ENCODE assay signal across 30 cellular contexts in genomic region chr12:71605034-71605433, GRCh38. TPM values are rescaled to one million over a fixed set of nuclear protein-coding genes. Genes with fewer than 3 reads are reported as not detected.
A peak's percentile ranks its signal among the peaks of the same experiment; 100 is the strongest.
DNase-seq lines count a peak whose midpoint lies in the region; ATAC-seq, FAIRE-seq and TF ChIP-seq lines count a peak whose summit lies in the region.
"Had no signal": no experiment of that assay in that cellular context is flagged by ENCODE, and none has a peak within 500 bp of the region (broad histone marks: within the 10 kb centered on the region; RNA-seq: fewer than 3 reads in every experiment).

No MANE protein-coding gene starts in this region.

- no peak overlapping the region for H2AFZ ChIP-seq in K562 (ENCODE audit: low read depth, low read length)

- WGBS in K562 (ENCODE audit: insufficient coverage, low coverage, missing lambda C conversion rate) = 79% methylated on average over 3 of the region's 3 CpGs
- WGBS in heart right ventricle, 2 donors = 91 to 92% methylated on average over 3 of the region's 3 CpGs

- TF ChIP-seq EP300 in K562 (IDR thresholded peaks at IDR 0.05; ENCODE audit: low read length) = no peak

- no peaks in the 10 kb centered on the region for H3K9me3 ChIP-seq in K562 (replicated peaks; ENCODE audit: control insufficient read depth, insufficient read depth, low read depth, low read length)
- H3K9me3 ChIP-seq in heart right ventricle = peaks cover 0 to 2% (median 0%) of the 10 kb centered on the region in 11 donors
- H3K9me3 ChIP-seq: body of pancreas, MG63, sigmoid colon, thoracic aorta had no signal

- BruUV-seq in K562 (replicated peaks; lab: Mats Ljungman, UMichigan) = no TSS peak

- TF ChIP-seq CTCF in K562 (IDR thresholded peaks at IDR 0.05 in 2 of 3, conservative IDR thresholded peaks at IDR 0.05 in 1 of 3; ENCODE audit: insufficient read depth in 2 of 3, low read depth in 1 of 3, low read length in 3 of 3) (no peak), heart right ventricle (IDR thresholded peaks at IDR 0.05) (no peak)

- H3K79me2 ChIP-seq in K562 (ENCODE audit: control insufficient read depth, insufficient read depth, low read length) = no peaks in the 10 kb centered on the region

- ATAC-seq in K562 (no peak), heart right ventricle (no peak)
- ATAC-seq: body of pancreas; stimulated activated naive CD8-positive, alpha-beta T cell treated with anti-CD3 and anti-CD28 coated beads, Interleukin-15, amount 100 ng/mL, for 72 hours; WTC11 had no signal

- peak; percentile 23 for FAIRE-seq in GM19239 (lab: Jason Lieb, UNC)
- no peak for FAIRE-seq in K562 (lab: Jason Lieb, UNC)
- FAIRE-seq: H1, keratinocyte, RCC 7860, urothelium cell line had no signal

- H3K4me3 ChIP-seq in K562 (no peak overlapping the region), heart right ventricle (no peak overlapping the region)
- H3K4me3 ChIP-seq: body of pancreas, MG63, sigmoid colon, thoracic aorta had no signal

- H3K9me1 ChIP-seq in K562 (ENCODE audit: control insufficient read depth, insufficient read depth, low read length) = no peaks in the 10 kb centered on the region

- intact Hi-C loops in K562 (cut with micrococcal nuclease) (no loop called here), heart right ventricle (cut with DNase I) (no loop called here)

- H3K27me3 ChIP-seq in K562 (ENCODE audit: control insufficient read depth in 2 of 2, insufficient read depth in 2 of 2, low read length in 2 of 2) (no peaks in the 10 kb centered on the region), heart right ventricle (no peaks in the 10 kb centered on the region)
- H3K27me3 ChIP-seq: body of pancreas, MG63, sigmoid colon had no signal

- no peaks in the 10 kb centered on the region for H4K20me1 ChIP-seq in K562 (replicated peaks; ENCODE audit: control insufficient read depth, insufficient read depth, low read length)

- no peak for TF ChIP-seq RAD21 in K562 (CRISPR knock-in tag; conservative IDR thresholded peaks at IDR 0.05 in 1 of 2, IDR thresholded peaks at IDR 0.05 in 1 of 2)

- H3K36me3 ChIP-seq in K562 (ENCODE audit: control insufficient read depth, insufficient read depth, low read length) (peaks cover 35% of the 10 kb centered on the region), heart right ventricle (peaks cover 0 to 51% (median 18%) of the 10 kb centered on the region in 9 donors)

- CTCF ChIA-PET in K562 (lab: Yijun Ruan, JAX; ENCODE audit: low intra/inter-chr PET ratio) = no interaction called here

- no peak overlapping the region for H3K9ac ChIP-seq in K562 (ENCODE audit: insufficient read depth in 1 of 2, low read depth in 2 of 2, low read length in 2 of 2)

- H3K27ac ChIP-seq in K562 (ENCODE audit: extremely low read depth, low read depth, low read length) (no peak overlapping the region), heart right ventricle (no peak overlapping the region)
- H3K27ac ChIP-seq: 22Rv1, body of pancreas, C4-2B, sigmoid colon had no signal

- in situ Hi-C loops in K562 (cut with MboI) = no loop called here

- H3K4me1 ChIP-seq in K562 (replicated peaks in 1 of 2; ENCODE audit: control insufficient read depth in 2 of 2, insufficient read depth in 2 of 2, low read length in 2 of 2) (no peaks in the 10 kb centered on the region), heart right ventricle (peaks cover 0 to 6% (median 0%) of the 10 kb centered on the region in 9 donors)
- H3K4me1 ChIP-seq: sigmoid colon had no signal

- POLR2A ChIA-PET in K562 (lab: Yijun Ruan, JAX) = interaction anchor here (0.7 to 1.2 kb wide), 5 partner anchors 10 to 231 kb away, joined by 3 to 5 read pairs (median 4); partner anchors contain the start of genes THAP2 and ZFC3H1

- peak; percentile 28 for DNase-seq in DMS153 (lab: John Stamatoyannopoulos, UW)
- DNase-seq in DMS153 treated with DMSO at 0.1 percent for 48 hours (lab: John Stamatoyannopoulos, UW; ENCODE audit: unreplicated experiment) = no peak
- DNase-seq in GM19239 (ENCODE audit: insufficient read length, low spot score) = no peak
- peak; percentile 57 for DNase-seq in NCI-H774 (lab: John Stamatoyannopoulos, UW)
- DNase-seq in K562 (ENCODE audit: extremely low read depth in 1 of 4, low spot score in 3 of 4) = no peak
- DNase-seq in DMS79 (lab: John Stamatoyannopoulos, UW) = no peak
- no peak for DNase-seq in heart right ventricle
- DNase-seq in NCI-H2107 (lab: John Stamatoyannopoulos, UW) = no peak
- DNase-seq: activated CD4-positive, alpha-beta T cell treated with anti-CD3 and anti-CD28 coated beads, Interleukin-2, amount 10 ng/mL, durations not matched to agents 24 days and 14 days; activated T-cell treated with anti-CD3 and anti-CD28 coated beads, Interleukin-2, amount 50 U/mL, for 24 hours; body of pancreas; Calu3; dermis blood vessel endothelial cell; endodermal cell; KG1; MG63; NCI-H1436 treated with DMSO at 0.1 percent for 48 hours; NCI-H524; sigmoid colon; stimulated activated CD4-positive, alpha-beta T cell treated with anti-CD3 and anti-CD28 coated beads, Interleukin-12 subunit alpha, Interleukin-12 subunit beta, amount 100 ng/mL, for 4 hours; stimulated activated CD4-positive, alpha-beta T cell treated with anti-CD3 and anti-CD28 coated beads, Interleukin-2, amount 100 ng/mL, for 48 hours; stimulated activated naive CD8-positive, alpha-beta T cell treated with anti-CD3 and anti-CD28 coated beads, Interleukin-15, amount 100 ng/mL, for 72 hours had no signal

- TF ChIP-seq POLR2A in K562 (conservative IDR thresholded peaks at IDR 0.05) = no peak; the same call in 1 of the 2 replicates

- H3K4me2 ChIP-seq in K562 (ENCODE audit: insufficient read depth, low read length) = no peak overlapping the region

TF ChIP-seq in K562, 482 proteins besides CTCF, POLR2A, EP300 and RAD21:
- TF ChIP-seq POLR2B (IDR thresholded peaks at IDR 0.05; ENCODE audit: low read depth, partially characterized antibody) = peak; percentile 28
- no peak for TF ChIP-seq ZNF512 (tag; IDR thresholded peaks at IDR 0.05)

RNA-seq across cellular contexts. Expression of gene ZFC3H1, which starts 58.6 kb away (rescaled TPM):
- 104 and 486 TPM in 2 replicates for total RNA-seq in K562 (2011; cell fraction: chromatin; rRNA removed; ENCODE audit: low replicate concordance)
- total RNA-seq in K562 (2011; cell fraction: nucleolus; rRNA removed) = 44.4 and 56.6 TPM in 2 replicates
- 103 and 125 TPM in 2 replicates for total RNA-seq in K562 (2011; cell fraction: nucleoplasm; rRNA removed)
- total RNA-seq in K562 (2014; rRNA removed) = 19.4 and 20.9 TPM in 2 replicates
- total RNA-seq in K562 (2014; rRNA removed; fragmentation: Illumina TruSeq; extraction: Trizol) = 21.5 and 21.7 TPM in 2 replicates
- 20.8 and 22.1 TPM in 2 replicates for total RNA-seq in K562 (2015; rRNA removed; fragmentation: Illumina TruSeq; extraction: Trizol)
- 30.4 and 35.8 TPM in 2 replicates for total RNA-seq in K562 (2021)
- 80.5 and 89.5 TPM in 2 replicates for polyA plus RNA-seq in K562 (2011; rRNA removed)
- 11.3 and 34.8 TPM in 2 replicates for polyA plus RNA-seq in K562 (2011; cell fraction: cytosol; rRNA removed)
- 133 and 257 TPM in 2 replicates for polyA plus RNA-seq in K562 (2011; cell fraction: nucleus; rRNA removed)
- polyA plus RNA-seq in K562 (2012) = 18.2 and 37.0 TPM in 2 replicates
- polyA plus RNA-seq in K562 (2014; fragmentation: Illumina TruSeq; extraction: Trizol) = 43.5 and 74.9 TPM in 2 replicates
- 10 to 100 TPM; 14.8 to 16.7 TPM for polyA plus RNA-seq in K562 (2014; fragmentation: Nextera tagmentation; extraction: Ambion mirVana)
- 57.6 and 63.2 TPM in 2 replicates for polyA plus RNA-seq in K562 (2014; rRNA removed)
- polyA minus RNA-seq in K562 (2011; rRNA and poly(A)+ RNA removed) = 49.3 and 70.4 TPM in 2 replicates
- 16.2 and 21.0 TPM in 2 replicates for polyA minus RNA-seq in K562 (2011; cell fraction: cytosol; rRNA and poly(A)+ RNA removed)
- 82.8 and 167 TPM in 2 replicates for polyA minus RNA-seq in K562 (2011; cell fraction: nucleus; rRNA and poly(A)+ RNA removed)
- total RNA-seq in heart right ventricle = 10 to 100 TPM; 13.6 to 26.5 (median 17.2) TPM
- polyA plus RNA-seq in heart right ventricle = 10 to 100 TPM in 1 of 2 donors, 1 to 10 TPM in 1; 6.9 to 23.4 TPM

RNA-seq across cellular contexts. Expression of gene THAP2, which starts 59.1 kb away (rescaled TPM):
- total RNA-seq in K562 (2011; cell fraction: chromatin; rRNA removed; ENCODE audit: low replicate concordance) = 8.2 and 11.8 TPM in 2 replicates
- 5.0 TPM in 2 replicates for total RNA-seq in K562 (2011; cell fraction: nucleolus; rRNA removed)
- total RNA-seq in K562 (2011; cell fraction: nucleoplasm; rRNA removed) = 9.3 and 13.7 TPM in 2 replicates
- total RNA-seq in K562 (2014; rRNA removed) = 1.8 and 3.2 TPM in 2 replicates
- 6.4 and 8.1 TPM in 2 replicates for total RNA-seq in K562 (2014; rRNA removed; fragmentation: Illumina TruSeq; extraction: Trizol)
- 6.2 and 7.3 TPM in 2 replicates for total RNA-seq in K562 (2015; rRNA removed; fragmentation: Illumina TruSeq; extraction: Trizol)
- total RNA-seq in K562 (2021) = 4.0 and 5.7 TPM in 2 replicates
- 7.3 and 8.0 TPM in 2 replicates for polyA plus RNA-seq in K562 (2011; rRNA removed)
- 0.83 and 2.1 TPM in 2 replicates for polyA plus RNA-seq in K562 (2011; cell fraction: cytosol; rRNA removed)
- 5.1 and 5.5 TPM in 2 replicates for polyA plus RNA-seq in K562 (2011; cell fraction: nucleus; rRNA removed)
- 3.6 and 4.9 TPM in 2 replicates for polyA plus RNA-seq in K562 (2012)
- polyA plus RNA-seq in K562 (2014; fragmentation: Illumina TruSeq; extraction: Trizol) = 6.0 and 6.8 TPM in 2 replicates
- polyA plus RNA-seq in K562 (2014; fragmentation: Nextera tagmentation; extraction: Ambion mirVana) = 10 to 100 TPM; 16.8 to 18.9 TPM
- 5.6 and 8.4 TPM in 2 replicates for polyA plus RNA-seq in K562 (2014; rRNA removed)
- 3.1 and 5.8 TPM in 2 replicates for polyA minus RNA-seq in K562 (2011; rRNA and poly(A)+ RNA removed)
- 0.55 and 1.1 TPM in 2 replicates for polyA minus RNA-seq in K562 (2011; cell fraction: cytosol; rRNA and poly(A)+ RNA removed)
- polyA minus RNA-seq in K562 (2011; cell fraction: nucleus; rRNA and poly(A)+ RNA removed) = 6.7 and 14.9 TPM in 2 replicates
- 1 to 10 TPM; 4.3 to 9.7 (median 6.8) TPM for total RNA-seq in heart right ventricle
- polyA plus RNA-seq in heart right ventricle = 1 to 10 TPM; 2.3 to 2.8 TPM

Comparison
In these comparisons a context has a peak if more than half of its experiments do, and no peak if none do; other contexts are left out.
1. DNase-seq: peak in DMS153 (single experiment) and NCI-H774 (single experiment); none in DMS153 treated with DMSO at 0.1 percent for 48 hours (single experiment), GM19239 (single experiment), K562 (0 of 4), DMS79 (single experiment), heart right ventricle (0 of 2) and NCI-H2107 (single experiment).